30 cellular contexts compared by ENCODE assay signal in genomic region chr2:154580767-154581166, GRCh38.
"Had no signal": no experiment of that assay in that cellular context is flagged by ENCODE, and none has a peak within 500 bp of the region (broad histone marks: within the 10 kb centered on the region; RNA-seq: fewer than 3 reads in every experiment).

No MANE protein-coding gene starts in this region.

- H3K27me3 Mint-ChIP-seq: naive B cell had no signal

- H3K4me1 Mint-ChIP-seq: immature natural killer cell, mesothelial cell of epicardium, naive B cell had no signal

- H3K27ac ChIP-seq: coronary artery, dorsolateral prefrontal cortex, epithelial cell of prostate, esophagus squamous epithelium, gastrocnemius medialis, heart right ventricle, left lung, lower lobe of right lung had no signal

- H3K36me3 Mint-ChIP-seq: immature natural killer cell, mesothelial cell of epicardium, naive B cell had no signal

- DNase-seq: dermis blood vessel endothelial cell; dorsolateral prefrontal cortex; effector CD4-positive, alpha-beta T cell; effector memory CD4-positive, alpha-beta T cell; erythroblast; esophagus squamous epithelium; foreskin fibroblast; foreskin melanocyte; gastrocnemius medialis; glutamatergic neuron; head of caudate nucleus; heart right ventricle; hippocampal formation; immature natural killer cell; islet precursor cell; kidney; kidney glomerular epithelial cell; left cardiac atrium; left lung; left ventricle myocardium superior; lower lobe of right lung; mesenchymal stem cell; mucosa of descending colon; naive B cell had no signal

- H3K36me3 ChIP-seq: esophagus squamous epithelium, gastrocnemius medialis, heart right ventricle, left lung, lower lobe of right lung had no signal

- H3K9me3 Mint-ChIP-seq: mesothelial cell of epicardium had no signal

- FAIRE-seq: colon, endometrium, kidney had no signal

- H3K4me3 Mint-ChIP-seq: immature natural killer cell, mesothelial cell of epicardium, naive B cell had no signal

- H3K27me3 ChIP-seq: dorsolateral prefrontal cortex, esophagus squamous epithelium, gastrocnemius medialis, heart right ventricle, left lung had no signal

- H3K9me3 ChIP-seq: gastrocnemius medialis, mucosa of descending colon had no signal

- H3K4me3 ChIP-seq: coronary artery, dorsolateral prefrontal cortex, esophagus squamous epithelium, gastrocnemius medialis, heart right ventricle, left lung, lower lobe of right lung, mucosa of descending colon had no signal

- H3K27ac Mint-ChIP-seq: immature natural killer cell, mesothelial cell of epicardium, naive B cell had no signal

- H3K4me1 ChIP-seq: esophagus squamous epithelium, gastrocnemius medialis, heart right ventricle, left lung, lower lobe of right lung had no signal

- ATAC-seq: esophagus mucosa, gastrocnemius medialis, heart right ventricle, left cardiac atrium, left lung, left ventricle myocardium superior, lower lobe of right lung, mucosa of descending colon had no signal
